In the genomic region with DNA sequence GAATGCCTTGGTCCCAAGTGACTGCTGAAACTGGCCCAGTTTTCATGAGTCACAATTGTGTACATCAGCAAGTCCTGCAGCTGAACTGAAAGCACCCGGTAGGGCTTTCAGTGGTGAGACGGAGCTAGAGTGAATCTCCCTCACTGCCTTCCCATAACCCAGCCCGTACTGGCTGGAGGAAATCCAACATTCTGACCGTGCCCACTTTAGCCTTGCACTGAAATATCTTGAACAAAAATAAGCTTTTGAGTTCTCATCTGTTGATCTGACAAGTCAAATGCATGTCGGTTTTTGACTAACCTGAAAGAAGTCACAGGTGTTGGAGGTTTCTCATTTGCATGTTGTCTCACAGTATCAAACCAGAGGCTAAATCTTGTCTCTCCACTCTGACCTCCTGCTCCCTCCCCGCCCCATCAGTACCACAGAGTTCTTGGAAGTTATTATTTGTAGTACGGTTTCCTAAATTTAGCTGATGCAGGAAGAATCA, we compare ENCODE assay signal across 7 cellular contexts. TPM values are rescaled to one million over a fixed set of nuclear protein-coding genes. Genes with fewer than 3 reads are reported as not detected.
DNase-seq lines count a peak whose midpoint lies in the region; ATAC-seq and TF ChIP-seq lines count a peak whose summit lies in the region.

No MANE protein-coding gene starts in this region.

- intact Hi-C loops in PC-3 (cut with micrococcal nuclease) (no loop called here), cardiac septum (cut with DNase I) (no loop called here), aorta (cut with DNase I) (no loop called here)

- H3K4me1 ChIP-seq in PC-3 (ENCODE audit: insufficient read depth, low read length): peaks cover 6% of the 10 kb centered on the region; the same call in 1 of the 2 replicates
- peaks cover 0 to 2% of the 10 kb centered on the region in 2 donors for H3K4me1 ChIP-seq in aorta (ENCODE audit: control insufficient read depth in 1 of 2, insufficient read depth in 2 of 2, low read length in 2 of 2)

- no peak for TF ChIP-seq CTCF in PC-3 (conservative IDR thresholded peaks at IDR 0.05; ENCODE audit: low read depth, low read length)

- DNase-seq in PC-3 (peak; percentile 55), cardiac septum (ENCODE audit: low spot score) (peak; percentile 79), aorta (peak in 1 of 2 donors; percentile 74), iPS-NIHi11 (ENCODE audit: low spot score) (no peak)
- no peak for DNase-seq in NK-92 treated with Interleukin-12 subunit alpha and Interleukin-12 subunit beta, amount 100 ng/mL, for 24 hours (lab: John Stamatoyannopoulos, UW)

- 34 to 43% methylated on average over 7 of the region's 7 CpGs for WGBS in aorta, 2 donors

- CTCF ChIA-PET in PC-3 (lab: Charles Lee): interaction anchor here (0.6 kb wide), 1 partner anchor 116 kb away, joined by 3 read pairs; no protein-coding TSS in a partner anchor

- no peaks in the 10 kb centered on the region for H3K27me3 ChIP-seq in PC-3 (ENCODE audit: low read length)
- no peaks in the 10 kb centered on the region for H3K27me3 ChIP-seq in aorta (ENCODE audit: control insufficient read depth in 1 of 2, insufficient read depth in 2 of 2, low read length in 1 of 2)

- H3K36me3 ChIP-seq in PC-3 (ENCODE audit: low read depth, low read length) (no peaks in the 10 kb centered on the region), aorta (ENCODE audit: control insufficient read depth in 1 of 2, insufficient read depth in 2 of 2, low read length in 1 of 2) (no peaks in the 10 kb centered on the region)

- BruUV-seq in PC-3 (replicated peaks; lab: Mats Ljungman, UMichigan): no TSS peak

- H3K79me2 ChIP-seq in PC-3 (ENCODE audit: low read length): no peaks in the 10 kb centered on the region

- ATAC-seq in GM18867 (IDR thresholded peaks at IDR 0.05; ENCODE audit: unreplicated experiment): peak; percentile 69
- peak; percentile 67 for ATAC-seq in HG02571 (IDR thresholded peaks at IDR 0.05; ENCODE audit: unreplicated experiment)
- peak; percentile 85 for ATAC-seq in PC-3
- peak; percentile 55 for ATAC-seq in aorta (ENCODE audit: low FRiP score)

- H2AFZ ChIP-seq in PC-3 (ENCODE audit: low read length): no peak overlapping the region

- no peak overlapping the region for H3K27ac ChIP-seq in PC-3 (ENCODE audit: low read length)
- H3K27ac ChIP-seq in aorta (ENCODE audit: low read depth in 1 of 2, low read length in 2 of 2): no peak overlapping the region

- H3K9me2 ChIP-seq in PC-3 (replicated peaks; ENCODE audit: low read length): no peaks in the 10 kb centered on the region

- POLR2A ChIA-PET in PC-3 (lab: Charles Lee; ENCODE audit: unreplicated experiment): no interaction called here

- H4K20me1 ChIP-seq in PC-3 (ENCODE audit: low read length): no peaks in the 10 kb centered on the region

- H3K9ac ChIP-seq in PC-3 (ENCODE audit: low read length): no peak overlapping the region

- H3F3A ChIP-seq in PC-3 (ENCODE audit: low read length, unreplicated experiment): no peaks in the 10 kb centered on the region

- no peak overlapping the region for H3K4me2 ChIP-seq in PC-3 (ENCODE audit: low read length)

- H3K9me3 ChIP-seq in PC-3 (ENCODE audit: low read length): no peaks in the 10 kb centered on the region
- H3K9me3 ChIP-seq in aorta (ENCODE audit: control insufficient read depth, low read length): no peaks in the 10 kb centered on the region

- H3K4me3 ChIP-seq in PC-3 (ENCODE audit: low read length) (no peak overlapping the region), aorta (ENCODE audit: low read length in 2 of 2) (no peak overlapping the region)

RNA-seq across cellular contexts. Expression of gene DUSP22, which starts 35.9 kb away (rescaled TPM):
- total RNA-seq in PC-3 (2014; rRNA removed) (26.3 and 37.8 TPM in 2 replicates), cardiac septum (49.2 TPM), aorta (10 to 100 TPM; 56.7 to 65.8 TPM)
- 10 to 100 TPM; 23.0 to 41.8 TPM for polyA plus RNA-seq in aorta

Comparison
In these comparisons a context has a peak if more than half of its experiments do, and no peak if none do; other contexts are left out.
1. DNase-seq: peak in PC-3 (single experiment) and cardiac septum (single experiment); none in NK-92 treated with Interleukin-12 subunit alpha and Interleukin-12 subunit beta, amount 100 ng/mL, for 24 hours (single experiment) and iPS-NIHi11 (single experiment).
2. Peak in every context shown above with its lines, with median percentiles within 50 percentile points of each other: ATAC-seq.